ENCODE assay signal across 1 cellular context in the genomic region with DNA sequence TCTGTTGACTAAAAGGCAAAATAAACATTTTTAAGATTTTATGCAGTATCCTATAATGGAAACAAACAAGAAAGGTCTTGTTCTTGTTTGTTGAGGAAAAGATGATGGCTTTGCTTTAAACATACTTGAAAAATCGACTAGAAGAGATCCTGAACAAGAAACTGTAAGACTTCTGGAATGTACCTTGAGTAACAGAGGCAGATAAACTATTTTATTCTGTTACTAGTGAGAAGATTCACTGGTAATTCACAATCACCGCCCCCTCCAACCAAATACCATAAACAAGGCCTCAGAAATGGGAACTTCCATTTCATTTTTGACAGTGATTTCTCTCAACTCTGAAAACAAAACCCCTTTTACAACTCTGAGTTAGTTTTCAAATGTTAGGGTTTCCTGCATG.
TF ChIP-seq lines count a peak whose summit lies in the region.

No MANE protein-coding gene starts in this region.

TF ChIP-seq in GM12878, 131 proteins besides CTCF, POLR2A, EP300 and RAD21:
- TF ChIP-seq SP1 (IDR thresholded peaks at IDR 0.05; ENCODE audit: low read depth, low read length), result no peak
